ENCODE assay signal across 23 cellular contexts in the genomic region with DNA sequence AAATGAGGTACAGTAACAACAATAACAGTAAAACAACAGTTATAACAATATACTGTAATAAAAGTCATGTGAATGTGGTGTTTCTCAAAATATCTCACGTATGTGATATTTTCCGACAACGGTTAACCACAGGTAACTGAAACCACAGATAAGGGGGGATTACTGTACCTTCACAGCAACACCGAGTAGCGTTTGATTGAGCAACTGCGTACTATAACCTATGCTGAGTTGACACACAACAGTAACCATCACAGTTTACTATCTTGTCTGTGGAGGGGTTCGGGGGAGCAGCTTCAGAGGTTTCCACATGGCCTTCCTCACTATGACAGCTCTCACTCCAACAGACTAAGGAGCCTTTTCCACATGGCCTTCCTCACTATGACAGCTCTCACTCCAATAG. TPM values are rescaled to one million over a fixed set of nuclear protein-coding genes. Genes with fewer than 3 reads are reported as not detected.
DNase-seq lines count a peak whose midpoint lies in the region; ATAC-seq and TF ChIP-seq lines count a peak whose summit lies in the region.
"Had no signal": no experiment of that assay in that cellular context is flagged by ENCODE, and none has a peak within 500 bp of the region (broad histone marks: within the 10 kb centered on the region; RNA-seq: fewer than 3 reads in every experiment).

No MANE protein-coding gene starts in this region.

- POLR2A ChIA-PET in CD8-positive, alpha-beta T cell (lab: Charles Lee) = no interaction called here

- H3K9me3 ChIP-seq in CD8-positive, alpha-beta T cell (ENCODE audit: low read length) = no peaks in the 10 kb centered on the region
- H3K9me3 ChIP-seq in aorta (ENCODE audit: control insufficient read depth, low read length) = no peaks in the 10 kb centered on the region
- H3K9me3 ChIP-seq: BE2C, SK-N-SH had no signal

- no peak for DNase-seq in activated CD4-positive, CD25-positive, alpha-beta regulatory T cell treated with anti-CD3 and anti-CD28 coated beads, Interleukin-2, amount 50 U/mL, for 72 hours
- DNase-seq in CD8-positive, alpha-beta T cell = no peak
- peak; percentile 46 for DNase-seq in amniotic epithelial cell (ENCODE audit: low read depth)
- no peak for DNase-seq in natural killer cell treated with Interleukin-12 subunit alpha and Interleukin-12 subunit beta and Interleukin-15 and Interleukin-18, amount 100 ng/mL, for 72 hours (ENCODE audit: low spot score)
- DNase-seq in NCI-H187 (lab: John Stamatoyannopoulos, UW) = no peak
- no peak for DNase-seq in aorta
- DNase-seq: 8988T, ACHN, BE2C, GOT3, HCEC 1CT, NCI-H1092 treated with DMSO at 0.1 percent for 48 hours, NCI-H1436, NCI-H1930, NCI-H2107, NCI-H524, NCI-H748 treated with DMSO at 0.1 percent for 48 hours, SIG-M5, SK-N-SH had no signal

- H3K4me1 ChIP-seq in CD8-positive, alpha-beta T cell (ENCODE audit: insufficient read depth, low read length) = no peaks in the 10 kb centered on the region
- H3K4me1 ChIP-seq in aorta (ENCODE audit: control insufficient read depth in 1 of 2, insufficient read depth in 2 of 2, low read length in 2 of 2) = no peaks in the 10 kb centered on the region
- H3K4me1 ChIP-seq: BE2C had no signal

- no peak for TF ChIP-seq CTCF in CD8-positive, alpha-beta T cell (IDR thresholded peaks at IDR 0.05)

- H3K36me3 ChIP-seq in CD8-positive, alpha-beta T cell (ENCODE audit: insufficient read depth, low read length) = no peaks in the 10 kb centered on the region
- H3K36me3 ChIP-seq in aorta (ENCODE audit: control insufficient read depth in 1 of 2, insufficient read depth in 2 of 2, low read length in 1 of 2) = peaks cover 0 to 1% of the 10 kb centered on the region in 2 donors
- H3K36me3 ChIP-seq: BE2C had no signal

- H3K4me3 ChIP-seq in CD8-positive, alpha-beta T cell (ENCODE audit: low read depth, low read length) = no peak overlapping the region
- H3K4me3 ChIP-seq in aorta (ENCODE audit: low read length in 2 of 2) = no peak overlapping the region

- H3K36me3 Mint-ChIP-seq in CD8-positive, alpha-beta T cell = peaks cover 31% of the 10 kb centered on the region
- H3K36me3 Mint-ChIP-seq in natural killer cell treated with Interleukin-12 subunit alpha and Interleukin-12 subunit beta and Interleukin-15 and Interleukin-18, amount 100 ng/mL, for 72 hours = no peaks in the 10 kb centered on the region

- H3K27me3 ChIP-seq in CD8-positive, alpha-beta T cell (ENCODE audit: insufficient read depth, low read length) = no peaks in the 10 kb centered on the region
- H3K27me3 ChIP-seq in aorta (ENCODE audit: control insufficient read depth in 1 of 2, insufficient read depth in 2 of 2, low read length in 1 of 2) = no peaks in the 10 kb centered on the region
- H3K27me3 ChIP-seq: BE2C had no signal

- no peaks in the 10 kb centered on the region for H3K9me3 Mint-ChIP-seq in CD8-positive, alpha-beta T cell
- H3K9me3 Mint-ChIP-seq in natural killer cell treated with Interleukin-12 subunit alpha and Interleukin-12 subunit beta and Interleukin-15 and Interleukin-18, amount 100 ng/mL, for 72 hours = no peaks in the 10 kb centered on the region
- H3K9me3 Mint-ChIP-seq: CD14-positive monocyte had no signal

- H3K27ac ChIP-seq in CD8-positive, alpha-beta T cell (ENCODE audit: low read depth, low read length) = no peak overlapping the region
- H3K27ac ChIP-seq in aorta (ENCODE audit: low read depth in 1 of 2, low read length in 2 of 2) = no peak overlapping the region
- H3K27ac ChIP-seq: KMS-11 had no signal

- no peaks in the 10 kb centered on the region for H3K27me3 Mint-ChIP-seq in CD8-positive, alpha-beta T cell (ENCODE audit: low read depth)
- H3K27me3 Mint-ChIP-seq in natural killer cell treated with Interleukin-12 subunit alpha and Interleukin-12 subunit beta and Interleukin-15 and Interleukin-18, amount 100 ng/mL, for 72 hours = no peaks in the 10 kb centered on the region

- ATAC-seq in activated CD4-positive, CD25-positive, alpha-beta regulatory T cell treated with anti-CD3 and anti-CD28 coated beads, Interleukin-2, amount 50 U/mL, for 24 hours = peak; percentile 33 to 67
- peak; percentile 77 for ATAC-seq in CD8-positive, alpha-beta T cell
- ATAC-seq in natural killer cell treated with Interleukin-12 subunit alpha and Interleukin-12 subunit beta and Interleukin-15 and Interleukin-18, amount 100 ng/mL, for 72 hours = peak; percentile 17 to 54
- ATAC-seq in aorta (ENCODE audit: low FRiP score) = no peak
- no peak for ATAC-seq in GM21367 (IDR thresholded peaks at IDR 0.05; ENCODE audit: unreplicated experiment)

- WGBS in aorta, 2 donors = 88 to 93% methylated on average over 7 of the region's 7 CpGs

- peak overlapping the region; percentile 10 for H3K27ac Mint-ChIP-seq in CD8-positive, alpha-beta T cell
- H3K27ac Mint-ChIP-seq in natural killer cell treated with Interleukin-12 subunit alpha and Interleukin-12 subunit beta and Interleukin-15 and Interleukin-18, amount 100 ng/mL, for 72 hours = no peak overlapping the region

- CTCF ChIA-PET in CD8-positive, alpha-beta T cell (lab: Charles Lee) = no interaction called here

- peaks cover 7% of the 10 kb centered on the region for H3K4me1 Mint-ChIP-seq in CD8-positive, alpha-beta T cell (ENCODE audit: low read depth)
- no peaks in the 10 kb centered on the region for H3K4me1 Mint-ChIP-seq in natural killer cell treated with Interleukin-12 subunit alpha and Interleukin-12 subunit beta and Interleukin-15 and Interleukin-18, amount 100 ng/mL, for 72 hours (ENCODE audit: low read depth in 2 of 2)

- no peak overlapping the region for H3K4me3 Mint-ChIP-seq in CD8-positive, alpha-beta T cell
- no peak overlapping the region for H3K4me3 Mint-ChIP-seq in natural killer cell treated with Interleukin-12 subunit alpha and Interleukin-12 subunit beta and Interleukin-15 and Interleukin-18, amount 100 ng/mL, for 72 hours
- H3K4me3 Mint-ChIP-seq: CD14-positive monocyte had no signal

- intact Hi-C loops in CD8-positive, alpha-beta T cell (cut with DNase I, micrococcal nuclease) = no loop called here
- intact Hi-C loops in aorta (cut with DNase I) = no loop called here

RNA-seq across cellular contexts. Expression of gene RBMX2, which starts 13.4 kb away (rescaled TPM):
- 10 to 100 TPM; 19.4 to 20.7 TPM for total RNA-seq in CD8-positive, alpha-beta T cell
- 10 to 100 TPM; 22.3 to 24.4 TPM for total RNA-seq in natural killer cell treated with Interleukin-12 subunit alpha and Interleukin-12 subunit beta and Interleukin-15 and Interleukin-18, amount 100 ng/mL, for 72 hours
- total RNA-seq in aorta = 10 to 100 TPM; 18.5 to 19.4 TPM
- 10 to 100 TPM; 22.3 to 50.3 TPM for polyA plus RNA-seq in aorta

RNA-seq across cellular contexts. Expression of gene GPR119, which starts 29.7 kb away (rescaled TPM):
- not detected for total RNA-seq in CD8-positive, alpha-beta T cell
- not detected for total RNA-seq in natural killer cell treated with Interleukin-12 subunit alpha and Interleukin-12 subunit beta and Interleukin-15 and Interleukin-18, amount 100 ng/mL, for 72 hours
- not detected for total RNA-seq in aorta
- polyA plus RNA-seq in aorta = not detected
- polyA plus RNA-seq: CD14-positive monocyte, SK-N-SH had no signal

Comparison
In these comparisons a context has a peak if more than half of its experiments do, and no peak if none do; other contexts are left out.
1. ATAC-seq: peak in activated CD4-positive, CD25-positive, alpha-beta regulatory T cell treated with anti-CD3 and anti-CD28 coated beads, Interleukin-2, amount 50 U/mL, for 24 hours (2 of 2), CD8-positive, alpha-beta T cell (single experiment) and natural killer cell treated with Interleukin-12 subunit alpha and Interleukin-12 subunit beta and Interleukin-15 and Interleukin-18, amount 100 ng/mL, for 72 hours (2 of 2); none in aorta (single experiment) and GM21367 (single experiment).